Comparison of ENCODE assay signal across 12 cellular contexts in genomic region chr7:80611779-80612178, GRCh38. TPM values are rescaled to one million over a fixed set of nuclear protein-coding genes. Genes with fewer than 3 reads are reported as not detected.
DNase-seq lines count a peak whose midpoint lies in the region; ATAC-seq and TF ChIP-seq lines count a peak whose summit lies in the region.
"Had no signal": no experiment of that assay in that cellular context is flagged by ENCODE, and none has a peak within 500 bp of the region (broad histone marks: within the 10 kb centered on the region; RNA-seq: fewer than 3 reads in every experiment).

No MANE protein-coding gene starts in this region.

- no peak overlapping the region for H3K4ac ChIP-seq in H9 (ENCODE audit: low read depth, low read length)

- no peaks in the 10 kb centered on the region for H3K23me2 ChIP-seq in H9 (ENCODE audit: insufficient read length, low read depth, low read length, poor library complexity, severe bottlenecking)

- H3K79me1 ChIP-seq in H9 (ENCODE audit: insufficient read depth, low read depth, low read length, poor library complexity, severe bottlenecking): no peaks in the 10 kb centered on the region

- no peak overlapping the region for H2BK5ac ChIP-seq in H9 (ENCODE audit: insufficient read length, low read length)

- H3K27me3 ChIP-seq in HAP-1 (ENCODE audit: low read depth): no peaks in the 10 kb centered on the region
- no peaks in the 10 kb centered on the region for H3K27me3 ChIP-seq in H9 (ENCODE audit: insufficient read depth, low read length)
- H3K27me3 ChIP-seq: cardiac muscle cell had no signal

- H3K56ac ChIP-seq in H9 (ENCODE audit: insufficient read length, low read depth, low read length): no peak overlapping the region

- no peak overlapping the region for H2BK20ac ChIP-seq in H9 (ENCODE audit: low read depth, low read length, poor library complexity, severe bottlenecking)

- H2AK5ac ChIP-seq in H9 (ENCODE audit: insufficient read length, low read length): no peak overlapping the region

- H4K20me1 ChIP-seq in H9 (ENCODE audit: control insufficient read depth, insufficient read depth, insufficient read length): no peaks in the 10 kb centered on the region

- DNase-seq in DMS53 treated with DMSO at 0.1 percent for 48 hours (lab: John Stamatoyannopoulos, UW; ENCODE audit: unreplicated experiment) (peak; percentile 57), NCI-H226 (peak; percentile 38), erythroblast (lab: John Stamatoyannopoulos, UW) (peak; percentile 37 to 67), pons (ENCODE audit: low spot score) (peak; percentile 49), HAP-1 (ENCODE audit: low spot score in 2 of 2) (no peak), H9 (no peak)
- DNase-seq in activated CD8-positive, alpha-beta memory T cell treated with anti-CD3 and anti-CD28 coated beads, Interleukin-2, amount 50 U/mL, for 4 hours: no peak
- DNase-seq: activated B cell treated with CpG ODN at 0.5 μM for 24 hours, KG1 had no signal

- H3T11ph ChIP-seq in H9 (ENCODE audit: low read length): no peak overlapping the region

- no peak overlapping the region for H3K9ac ChIP-seq in H9 (ENCODE audit: extremely low read depth, insufficient read length, low read length)

- H4K8ac ChIP-seq in H9 (replicated peaks; ENCODE audit: insufficient read length, low read depth, low read length): no peak overlapping the region

- H3K9me3 Mint-ChIP-seq in H9: no peaks in the 10 kb centered on the region
- H3K9me3 Mint-ChIP-seq: activated B cell treated with CpG ODN at 0.5 μM for 24 hours had no signal

- peak; percentile 18 for TF ChIP-seq POLR2A in erythroblast (IDR thresholded peaks at IDR 0.05; ENCODE audit: low read length)

- H3K4me1 Mint-ChIP-seq in H9: peaks cover 20 to 21% of the 10 kb centered on the region in 2 experiments
- H3K4me1 Mint-ChIP-seq: activated B cell treated with CpG ODN at 0.5 μM for 24 hours had no signal

- no peak overlapping the region for H4K5ac ChIP-seq in H9 (ENCODE audit: insufficient read length, low read depth, low read length)

- H3K23ac ChIP-seq in H9 (ENCODE audit: insufficient read length, low read depth, low read length): no peak overlapping the region

- H3K27me3 Mint-ChIP-seq in H9 (ENCODE audit: low read depth): no peaks in the 10 kb centered on the region
- H3K27me3 Mint-ChIP-seq: activated B cell treated with CpG ODN at 0.5 μM for 24 hours had no signal

- H2BK15ac ChIP-seq in H9 (ENCODE audit: low read depth, low read length): no peak overlapping the region

- no peak for TF ChIP-seq CTCF in H9 (conservative IDR thresholded peaks at IDR 0.05)

- H3K4me3 ChIP-seq in HAP-1: no peak overlapping the region
- H3K4me3 ChIP-seq: cardiac muscle cell, lung had no signal

- H2BK12ac ChIP-seq in H9 (ENCODE audit: insufficient read length, low read depth, low read length): no peak overlapping the region

- WGBS in H9 (ENCODE audit: extremely low coverage, insufficient read length, low lambda C conversion rate): no CpG with 5 or more reads among the region's 2 CpGs

- no peak overlapping the region for H3K27ac ChIP-seq in H9 (ENCODE audit: insufficient read length, low read depth, low read length)
- H3K27ac ChIP-seq: cardiac muscle cell had no signal

- no peak overlapping the region for H3K4me3 Mint-ChIP-seq in H9
- H3K4me3 Mint-ChIP-seq: activated B cell treated with CpG ODN at 0.5 μM for 24 hours had no signal

- no peak overlapping the region for H3K14ac ChIP-seq in H9 (ENCODE audit: insufficient read depth, low read length)

- no peak overlapping the region for H3K4me2 ChIP-seq in H9 (ENCODE audit: insufficient read depth, insufficient read length, low read length)

- no peaks in the 10 kb centered on the region for H3K36me3 Mint-ChIP-seq in H9 (ENCODE audit: insufficient read depth in 1 of 3, low read depth in 3 of 3)

- H3K27ac Mint-ChIP-seq in H9: no peak overlapping the region; a peak in 1 of 7 replicates
- H3K27ac Mint-ChIP-seq: activated B cell treated with CpG ODN at 0.5 μM for 24 hours had no signal

- H3K9me3 ChIP-seq in HAP-1: no peaks in the 10 kb centered on the region
- no peaks in the 10 kb centered on the region for H3K9me3 ChIP-seq in H9 (ENCODE audit: control insufficient read depth, low read depth, low read length)

- H4K91ac ChIP-seq in H9 (ENCODE audit: insufficient read length, low read depth, low read length): no peak overlapping the region

- no peak overlapping the region for H3K18ac ChIP-seq in H9 (ENCODE audit: insufficient read length, low read depth, low read length)

- H3K79me2 ChIP-seq in H9 (ENCODE audit: insufficient read depth, low read length): no peaks in the 10 kb centered on the region

- in situ Hi-C loops in HAP-1 (cut with MboI; ENCODE audit: low sequenced_read_pairs): no loop called here

- no peak overlapping the region for H2BK120ac ChIP-seq in H9 (ENCODE audit: low read depth, low read length, poor library complexity, severe bottlenecking)

- H3K36me3 ChIP-seq in HAP-1 (replicated peaks): no peaks in the 10 kb centered on the region
- H3K36me3 ChIP-seq: cardiac muscle cell had no signal

- H3K4me1 ChIP-seq in HAP-1: peaks cover 10% of the 10 kb centered on the region
- no peaks in the 10 kb centered on the region; the same call in 1 of the 2 replicates for H3K4me1 ChIP-seq in H9 (ENCODE audit: insufficient read depth, low read length)

- ATAC-seq in HG03196 (IDR thresholded peaks at IDR 0.05; ENCODE audit: unreplicated experiment): no peak

- no peak overlapping the region for H2AFZ ChIP-seq in H9 (ENCODE audit: low read length)

RNA-seq across cellular contexts. Expression of gene CD36, which starts 26.7 kb away (rescaled TPM):
- 0.28 TPM in 1 of 2 replicates, not detected in the other for total RNA-seq in H9 (2021)

Comparison
In these comparisons a context has a peak if more than half of its experiments do, and no peak if none do; other contexts are left out.
1. DNase-seq: peak in DMS53 treated with DMSO at 0.1 percent for 48 hours (single experiment), NCI-H226 (single experiment), erythroblast (2 of 2) and pons (single experiment); none in activated CD8-positive, alpha-beta memory T cell treated with anti-CD3 and anti-CD28 coated beads, Interleukin-2, amount 50 U/mL, for 4 hours (single experiment), HAP-1 (0 of 2) and H9 (single experiment).